16 cellular contexts compared by ENCODE assay signal in the genomic region with DNA sequence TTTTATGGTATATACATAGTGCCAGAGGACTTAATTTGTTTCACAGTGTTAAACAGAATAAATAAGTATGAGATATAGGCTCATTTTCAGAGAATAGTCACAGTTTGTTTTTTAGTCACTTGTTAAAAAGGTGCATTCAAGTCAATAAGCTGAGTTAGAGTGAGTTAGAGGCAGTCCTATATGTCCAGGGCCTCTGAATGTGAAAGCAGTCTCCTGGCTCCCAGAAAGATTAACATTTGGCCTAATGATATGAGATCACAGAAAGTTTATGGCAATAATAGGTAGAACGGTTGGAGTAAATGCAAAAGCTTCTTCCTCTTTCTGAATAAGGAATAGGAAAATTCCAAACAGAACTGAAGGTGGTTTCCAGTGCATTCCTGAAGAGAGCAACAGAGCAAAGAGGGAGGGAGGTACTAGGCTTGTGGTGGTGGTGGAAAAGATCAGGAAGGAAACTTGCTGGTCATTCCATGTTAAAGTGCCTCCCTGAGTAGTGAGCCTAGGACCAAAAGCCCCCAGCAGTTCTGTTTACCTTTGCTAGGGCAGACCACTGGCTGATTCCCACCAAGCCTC. TPM values are rescaled to one million over a fixed set of nuclear protein-coding genes. Genes with fewer than 3 reads are reported as not detected.
DNase-seq lines count a peak whose midpoint lies in the region; ATAC-seq and TF ChIP-seq lines count a peak whose summit lies in the region.
"Had no signal": no experiment of that assay in that cellular context is flagged by ENCODE, and none has a peak within 500 bp of the region (broad histone marks: within the 10 kb centered on the region; RNA-seq: fewer than 3 reads in every experiment).

No MANE protein-coding gene starts in this region.

- no peaks in the 10 kb centered on the region for H3K79me2 ChIP-seq in hepatocyte

- H3K4me1 ChIP-seq in hepatocyte (ENCODE audit: insufficient read depth): peaks cover 30% of the 10 kb centered on the region

- peak overlapping the region; percentile 11 for H3K27ac ChIP-seq in hepatocyte

- H2AFZ ChIP-seq in hepatocyte: no peak overlapping the region

- DNase-seq in GM03348 (ENCODE audit: low spot score) (peak; percentile 29), astrocyte of the hippocampus (ENCODE audit: low read depth, low spot score) (peak; percentile 51), hepatocyte (ENCODE audit: low spot score) (no peak), renal cortical epithelial cell (ENCODE audit: low read depth) (peak; percentile 40), MV-4-11 (lab: John Stamatoyannopoulos, UW) (no peak), activated T-cell treated with anti-CD3 and anti-CD28 coated beads for 4 hours (no peak)
- DNase-seq: CD4-positive, alpha-beta T cell; foreskin melanocyte; left ventricle myocardium superior; NCI-H187; occipital lobe; stimulated activated CD4-positive, alpha-beta T cell treated with anti-CD3 and anti-CD28 coated beads, Interleukin-1b, Interleukin-23, amount 100 ng/mL, for 48 hours; T-helper 1 cell had no signal

- no peak for ATAC-seq in activated CD4-positive, CD25-positive, alpha-beta regulatory T cell treated with anti-CD3 and anti-CD28 coated beads, Interleukin-2, amount 50 U/mL, for 24 hours
- no peak for ATAC-seq in HG03025 (IDR thresholded peaks at IDR 0.05; ENCODE audit: low FRiP score, unreplicated experiment)
- ATAC-seq: stimulated activated effector memory CD8-positive, alpha-beta T cell treated with anti-CD3 and anti-CD28 coated beads, Interleukin-12 subunit alpha, Interleukin-12 subunit beta, amount 100 ng/mL, for 72 hours had no signal

- no peak overlapping the region for H3K4me3 ChIP-seq in hepatocyte

- H3K36me3 ChIP-seq in hepatocyte (replicated peaks; ENCODE audit: insufficient read depth, low read depth): no peaks in the 10 kb centered on the region

- no peaks in the 10 kb centered on the region for H4K20me1 ChIP-seq in hepatocyte (ENCODE audit: insufficient read depth, poor library complexity, severe bottlenecking)

- peak overlapping the region; percentile 46 for H3K4me2 ChIP-seq in hepatocyte

- 30% methylated on average over 1 of the region's 1 CpG for WGBS in hepatocyte (ENCODE audit: low lambda C conversion rate, missing lambda C conversion rate)

- H3K9me2 ChIP-seq in hepatocyte (replicated peaks; ENCODE audit: insufficient read depth): no peaks in the 10 kb centered on the region

- no peaks in the 10 kb centered on the region for H3K27me3 ChIP-seq in hepatocyte

- no peaks in the 10 kb centered on the region for H3K9me3 ChIP-seq in hepatocyte (ENCODE audit: low read depth)

- no peak for TF ChIP-seq CTCF in hepatocyte (IDR thresholded peaks at IDR 0.05; ENCODE audit: poor library complexity)

RNA-seq across cellular contexts. Expression of gene SLC38A4, which starts 54.4 kb away (rescaled TPM):
- 34.7 and 37.3 TPM in 2 replicates for total RNA-seq in hepatocyte
- polyA plus RNA-seq in hepatocyte: 8.5 and 16.5 TPM in 2 replicates
- total RNA-seq in renal cortical epithelial cell: under 0.01 TPM in 1 of 2 replicates, not detected in the other
- total RNA-seq: CD4-positive, alpha-beta T cell had no signal

Comparison
In these comparisons a context has a peak if more than half of its experiments do, and no peak if none do; other contexts are left out.
1. DNase-seq: peak in GM03348 (single experiment), astrocyte of the hippocampus (single experiment) and renal cortical epithelial cell (single experiment); none in hepatocyte (single experiment), MV-4-11 (single experiment) and activated T-cell treated with anti-CD3 and anti-CD28 coated beads for 4 hours (single experiment).
2. RNA of gene SLC38A4, which starts 54.4 kb away (total RNA-seq): 34.7 to 37.3 TPM in hepatocyte; under 0.01 TPM in renal cortical epithelial cell; every median in the first group is over 10 times any median in the second.